ENCODE assay signal across 17 cellular contexts in genomic region chrX:101668143-101668542, GRCh38.
"Had no signal": no experiment of that assay in that cellular context is flagged by ENCODE, and none has a peak within 500 bp of the region (broad histone marks: within the 10 kb centered on the region; RNA-seq: fewer than 3 reads in every experiment).

No MANE protein-coding gene starts in this region.

- DNase-seq: activated T-cell treated with anti-CD3 and anti-CD28 coated beads, Interleukin-2, amount 50 U/mL, for 24 hours; dorsolateral prefrontal cortex; effector memory CD8-positive, alpha-beta T cell; heart left ventricle; islet precursor cell; left cardiac atrium; mucosa of descending colon; occipital lobe; retina; sigmoid colon; stimulated activated CD4-positive, alpha-beta T cell treated with anti-CD3 and anti-CD28 coated beads, Interleukin-15, amount 100 ng/mL, for 24 hours; stomach; T-helper 9 cell; transverse colon had no signal

- ATAC-seq: activated naive CD4-positive, alpha-beta T cell treated with anti-CD3 and anti-CD28 coated beads, Interleukin-2, amount 50 U/mL, for 72 hours; activated T-helper 17 cell treated with anti-CD3 and anti-CD28 coated beads, Interleukin-2, amount 50 U/mL, for 72 hours; effector memory CD8-positive, alpha-beta T cell; heart left ventricle; left cardiac atrium; mucosa of descending colon; stimulated activated memory B cell treated with anti-CD40 and anti-IgM and Interleukin-4, amounts not matched to agents 10 μg/mL and 1 μg/mL and 100 μg/mL, for 72 hours had no signal
